ENCODE assay signal across 25 cellular contexts in genomic region chr6:108648186-108648585, GRCh38.
DNase-seq lines count a peak whose midpoint lies in the region; ATAC-seq lines count a peak whose summit lies in the region.
"Had no signal": no experiment of that assay in that cellular context is flagged by ENCODE, and none has a peak within 500 bp of the region (broad histone marks: within the 10 kb centered on the region; RNA-seq: fewer than 3 reads in every experiment).

No MANE protein-coding gene starts in this region.

- DNase-seq in SIG-M5 treated with dmso at 0.1 percent for 504 hours (lab: John Stamatoyannopoulos, UW; ENCODE audit: unreplicated experiment), result peak; percentile 48
- DNase-seq in SIG-M5 (lab: John Stamatoyannopoulos, UW), result no peak
- peak; percentile 22 for DNase-seq in NOMO-1 treated with dmso at 0.1 percent for 144 hours (lab: John Stamatoyannopoulos, UW; ENCODE audit: unreplicated experiment)
- DNase-seq in fibroblast of peridontal ligament (ENCODE audit: extremely low read depth), result peak; percentile 47
- no peak for DNase-seq in DMS153 (lab: John Stamatoyannopoulos, UW)
- DNase-seq in ecto neural progenitor cell (ENCODE audit: low spot score), result no peak
- DNase-seq: activated CD4-positive, alpha-beta memory T cell treated with anti-CD3 and anti-CD28 coated beads, Interleukin-2, amount 10 ng/mL, durations not matched to agents 7 days and 5 days; activated CD4-positive, CD25-positive, alpha-beta regulatory T cell treated with anti-CD3 and anti-CD28 coated beads, Interleukin-2, amount 50 U/mL, for 72 hours; activated naive CD8-positive, alpha-beta T cell treated with anti-CD3 and anti-CD28 coated beads for 36 hours; CD8-positive, alpha-beta T cell; cerebellar nuclear complex; GF-D8; H9; head of caudate nucleus; NCI-H146; NCI-H2171 treated with DMSO at 0.1 percent for 48 hours; NCI-H526; PC-3; posterior cingulate gyrus; SJCRH30; stimulated activated CD8-positive, alpha-beta memory T cell treated with anti-CD3 and anti-CD28 coated beads, Interleukin-4, amount 100 ng/mL, for 48 hours; T-helper 1 cell had no signal

- ATAC-seq in GM21723 (IDR thresholded peaks at IDR 0.05; ENCODE audit: unreplicated experiment) (no peak), GM21619 (IDR thresholded peaks at IDR 0.05; ENCODE audit: unreplicated experiment) (no peak)
- ATAC-seq: CD8-positive, alpha-beta T cell; PC-3; sciatic nerve had no signal

Comparison
In these comparisons a context has a peak if more than half of its experiments do, and no peak if none do; other contexts are left out.
1. DNase-seq: peak in SIG-M5 treated with dmso at 0.1 percent for 504 hours (single experiment), NOMO-1 treated with dmso at 0.1 percent for 144 hours (single experiment) and fibroblast of peridontal ligament (single experiment); none in SIG-M5 (single experiment), DMS153 (single experiment) and ecto neural progenitor cell (single experiment).